2 cellular contexts compared by ENCODE assay signal in genomic region chr16:30368122-30368791, GRCh38.
TF ChIP-seq lines count a peak whose summit lies in the region.

No MANE protein-coding gene starts in this region.

TF ChIP-seq in SK-N-SH, 30 proteins besides CTCF, POLR2A, EP300 and RAD21 (continued from another document):
- TF ChIP-seq FOSL2 (IDR thresholded peaks at IDR 0.05; ENCODE audit: borderline replicate concordance, low read depth): no peak
- TF ChIP-seq NRF1 (IDR thresholded peaks at IDR 0.05; ENCODE audit: low read depth, low read length): no peak
- no peak for TF ChIP-seq USF1 (IDR thresholded peaks at IDR 0.05; ENCODE audit: borderline replicate concordance, low read depth)
- no peak for TF ChIP-seq SMC3 (IDR thresholded peaks at IDR 0.05; ENCODE audit: low read depth, low read length)
- no peak for TF ChIP-seq PBX3 (IDR thresholded peaks at IDR 0.05)
- TF ChIP-seq REST (IDR thresholded peaks at IDR 0.05; ENCODE audit: low read depth, low read length): no peak
- TF ChIP-seq TAF1 (IDR thresholded peaks at IDR 0.05; ENCODE audit: borderline replicate concordance, low read depth, low read length): no peak
- no peak for TF ChIP-seq RFX5 (IDR thresholded peaks at IDR 0.05; ENCODE audit: low read length)
- no peak for TF ChIP-seq MAX (IDR thresholded peaks at IDR 0.05; ENCODE audit: low read depth)
- no peak for TF ChIP-seq YY1 (IDR thresholded peaks at IDR 0.05; ENCODE audit: low read depth)

TF ChIP-seq in SK-N-SH treated with all-trans-retinoic acid at 6 μM for 48 hours, 23 proteins besides CTCF, POLR2A, EP300 and RAD21 (continued from another document):
- TF ChIP-seq TCF4 (CRISPR knock-in tag; IDR thresholded peaks at IDR 0.05; ENCODE audit: borderline replicate concordance) (no peak), CSRNP3 (CRISPR knock-in tag; IDR thresholded peaks at IDR 0.05) (no peak), ISL1 (CRISPR knock-in tag; IDR thresholded peaks at IDR 0.05) (no peak), ZNF8 (CRISPR knock-in tag; IDR thresholded peaks at IDR 0.05) (no peak), RARB (CRISPR knock-in tag; IDR thresholded peaks at IDR 0.05) (no peak), TOX (CRISPR knock-in tag; IDR thresholded peaks at IDR 0.05; ENCODE audit: borderline replicate concordance) (no peak), PATZ1 (CRISPR knock-in tag; IDR thresholded peaks at IDR 0.05; ENCODE audit: borderline replicate concordance) (no peak), ZNF565 (CRISPR knock-in tag; conservative IDR thresholded peaks at IDR 0.05; ENCODE audit: low read depth) (no peak), POU6F1 (CRISPR knock-in tag; IDR thresholded peaks at IDR 0.05; ENCODE audit: borderline replicate concordance, low read depth) (no peak), BACH2 (CRISPR knock-in tag; IDR thresholded peaks at IDR 0.05; ENCODE audit: borderline replicate concordance) (no peak), OSR1 (CRISPR knock-in tag; IDR thresholded peaks at IDR 0.05) (no peak), ESRRG (CRISPR knock-in tag; IDR thresholded peaks at IDR 0.05) (no peak), SNAI2 (CRISPR knock-in tag; IDR thresholded peaks at IDR 0.05) (no peak), TSHZ2 (CRISPR knock-in tag; IDR thresholded peaks at IDR 0.05) (no peak)
